ENCODE assay signal across 8 cellular contexts in genomic region chr20:41245086-41245707, GRCh38.
DNase-seq lines count a peak whose midpoint lies in the region; ATAC-seq and TF ChIP-seq lines count a peak whose summit lies in the region.
"Had no signal": no experiment of that assay in that cellular context is flagged by ENCODE, and none has a peak within 500 bp of the region (broad histone marks: within the 10 kb centered on the region; RNA-seq: fewer than 3 reads in every experiment).

No MANE protein-coding gene starts in this region.

- H3K4me3 ChIP-seq in MG63 (no peak overlapping the region), brain microvascular endothelial cell (ENCODE audit: low read depth, low read length) (no peak overlapping the region), stomach smooth muscle (ENCODE audit: low read length in 2 of 2) (peak overlapping the region in 1 of 2 donors; percentile 16)

- H3K27ac ChIP-seq in brain microvascular endothelial cell = no peak overlapping the region
- peak overlapping the region; percentile 92 for H3K27ac ChIP-seq in layer of hippocampus (ENCODE audit: low read depth, low read length)
- H3K27ac ChIP-seq in stomach smooth muscle (ENCODE audit: low read length) = peak overlapping the region; percentile 97

- H3K4me1 ChIP-seq in stomach smooth muscle (ENCODE audit: control insufficient read depth, insufficient read depth, low read length) = peaks cover 54% of the 10 kb centered on the region

- peak; percentile 33 for DNase-seq in MG63
- DNase-seq in brain microvascular endothelial cell = no peak
- DNase-seq in AG08396 (ENCODE audit: low spot score) = no peak
- DNase-seq: stimulated activated CD4-positive, alpha-beta T cell treated with anti-CD3 and anti-CD28 coated beads, Interleukin-15, amount 100 ng/mL, for 24 hours had no signal

- in situ Hi-C loops in brain microvascular endothelial cell (cut with HindIII; ENCODE audit: low pct_ligation_motif_present, low sequenced_read_pairs) = no loop called here

- ATAC-seq in GM18498 (IDR thresholded peaks at IDR 0.05; ENCODE audit: unreplicated experiment) (no peak), GM19328 (IDR thresholded peaks at IDR 0.05; ENCODE audit: unreplicated experiment) (no peak)

- no peaks in the 10 kb centered on the region; the same call in 1 of the 2 replicates for H3K36me3 ChIP-seq in MG63
- no peaks in the 10 kb centered on the region for H3K36me3 ChIP-seq in brain microvascular endothelial cell (replicated peaks)
- no peaks in the 10 kb centered on the region for H3K36me3 ChIP-seq in stomach smooth muscle (ENCODE audit: control insufficient read depth in 2 of 2, insufficient read depth in 2 of 2, low read length in 2 of 2)

- H3K9me3 ChIP-seq in MG63 (no peaks in the 10 kb centered on the region), stomach smooth muscle (ENCODE audit: control insufficient read depth in 2 of 2, low read length in 2 of 2) (no peaks in the 10 kb centered on the region)

- no peak overlapping the region for H3K9ac ChIP-seq in stomach smooth muscle (ENCODE audit: low read length in 2 of 2)

- TF ChIP-seq CTCF in brain microvascular endothelial cell (IDR thresholded peaks at IDR 0.05; ENCODE audit: low read depth, low read length, missing control alignments) = peak; percentile 32

- no peaks in the 10 kb centered on the region for H3K27me3 ChIP-seq in MG63
- H3K27me3 ChIP-seq in brain microvascular endothelial cell (replicated peaks) = no peaks in the 10 kb centered on the region
- no peaks in the 10 kb centered on the region for H3K27me3 ChIP-seq in layer of hippocampus (ENCODE audit: control insufficient read depth, insufficient read depth, low read length)
- no peaks in the 10 kb centered on the region for H3K27me3 ChIP-seq in stomach smooth muscle (ENCODE audit: control insufficient read depth in 1 of 2, insufficient read depth in 2 of 2, low read length in 2 of 2)
